In the genomic region with DNA sequence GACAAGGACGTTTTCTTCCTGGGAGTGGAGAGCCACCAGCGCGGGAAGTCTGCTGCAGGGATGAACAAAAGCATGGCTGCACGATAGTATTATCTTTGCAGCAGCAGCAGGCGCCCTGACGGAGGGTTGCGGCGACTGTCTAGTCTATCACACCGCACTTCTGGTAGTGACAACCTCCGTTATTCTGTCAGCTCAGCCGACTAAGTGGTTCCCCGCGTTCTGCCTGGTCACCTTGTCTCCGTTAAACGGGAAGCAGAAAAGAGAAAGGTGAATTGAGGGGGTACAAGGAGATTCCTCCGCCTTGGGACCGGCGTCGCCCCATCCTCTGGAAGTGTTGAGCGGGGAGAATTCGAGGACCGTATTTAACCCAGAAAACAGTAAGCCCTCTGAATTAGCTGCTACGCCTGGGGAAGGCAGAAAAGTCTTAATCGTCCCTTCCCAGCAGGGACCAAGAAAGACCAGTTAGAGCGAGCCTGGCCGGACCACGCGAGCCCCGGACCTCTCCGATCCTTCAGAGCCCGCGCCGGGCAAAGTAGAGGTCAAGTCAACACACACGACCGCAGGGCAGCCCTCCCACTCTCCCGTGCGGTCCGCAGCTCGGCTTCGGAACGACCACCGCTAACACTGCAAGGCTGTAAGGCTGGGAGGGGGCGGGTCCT, we compare ENCODE assay signal across 1 cellular context.
TF ChIP-seq lines count a peak whose summit lies in the region.

No MANE protein-coding gene starts in this region.

TF ChIP-seq in K562, 482 proteins besides CTCF, POLR2A, EP300 and RAD21 (continued from another document and continues in another):
- TF ChIP-seq, protein P1, sequence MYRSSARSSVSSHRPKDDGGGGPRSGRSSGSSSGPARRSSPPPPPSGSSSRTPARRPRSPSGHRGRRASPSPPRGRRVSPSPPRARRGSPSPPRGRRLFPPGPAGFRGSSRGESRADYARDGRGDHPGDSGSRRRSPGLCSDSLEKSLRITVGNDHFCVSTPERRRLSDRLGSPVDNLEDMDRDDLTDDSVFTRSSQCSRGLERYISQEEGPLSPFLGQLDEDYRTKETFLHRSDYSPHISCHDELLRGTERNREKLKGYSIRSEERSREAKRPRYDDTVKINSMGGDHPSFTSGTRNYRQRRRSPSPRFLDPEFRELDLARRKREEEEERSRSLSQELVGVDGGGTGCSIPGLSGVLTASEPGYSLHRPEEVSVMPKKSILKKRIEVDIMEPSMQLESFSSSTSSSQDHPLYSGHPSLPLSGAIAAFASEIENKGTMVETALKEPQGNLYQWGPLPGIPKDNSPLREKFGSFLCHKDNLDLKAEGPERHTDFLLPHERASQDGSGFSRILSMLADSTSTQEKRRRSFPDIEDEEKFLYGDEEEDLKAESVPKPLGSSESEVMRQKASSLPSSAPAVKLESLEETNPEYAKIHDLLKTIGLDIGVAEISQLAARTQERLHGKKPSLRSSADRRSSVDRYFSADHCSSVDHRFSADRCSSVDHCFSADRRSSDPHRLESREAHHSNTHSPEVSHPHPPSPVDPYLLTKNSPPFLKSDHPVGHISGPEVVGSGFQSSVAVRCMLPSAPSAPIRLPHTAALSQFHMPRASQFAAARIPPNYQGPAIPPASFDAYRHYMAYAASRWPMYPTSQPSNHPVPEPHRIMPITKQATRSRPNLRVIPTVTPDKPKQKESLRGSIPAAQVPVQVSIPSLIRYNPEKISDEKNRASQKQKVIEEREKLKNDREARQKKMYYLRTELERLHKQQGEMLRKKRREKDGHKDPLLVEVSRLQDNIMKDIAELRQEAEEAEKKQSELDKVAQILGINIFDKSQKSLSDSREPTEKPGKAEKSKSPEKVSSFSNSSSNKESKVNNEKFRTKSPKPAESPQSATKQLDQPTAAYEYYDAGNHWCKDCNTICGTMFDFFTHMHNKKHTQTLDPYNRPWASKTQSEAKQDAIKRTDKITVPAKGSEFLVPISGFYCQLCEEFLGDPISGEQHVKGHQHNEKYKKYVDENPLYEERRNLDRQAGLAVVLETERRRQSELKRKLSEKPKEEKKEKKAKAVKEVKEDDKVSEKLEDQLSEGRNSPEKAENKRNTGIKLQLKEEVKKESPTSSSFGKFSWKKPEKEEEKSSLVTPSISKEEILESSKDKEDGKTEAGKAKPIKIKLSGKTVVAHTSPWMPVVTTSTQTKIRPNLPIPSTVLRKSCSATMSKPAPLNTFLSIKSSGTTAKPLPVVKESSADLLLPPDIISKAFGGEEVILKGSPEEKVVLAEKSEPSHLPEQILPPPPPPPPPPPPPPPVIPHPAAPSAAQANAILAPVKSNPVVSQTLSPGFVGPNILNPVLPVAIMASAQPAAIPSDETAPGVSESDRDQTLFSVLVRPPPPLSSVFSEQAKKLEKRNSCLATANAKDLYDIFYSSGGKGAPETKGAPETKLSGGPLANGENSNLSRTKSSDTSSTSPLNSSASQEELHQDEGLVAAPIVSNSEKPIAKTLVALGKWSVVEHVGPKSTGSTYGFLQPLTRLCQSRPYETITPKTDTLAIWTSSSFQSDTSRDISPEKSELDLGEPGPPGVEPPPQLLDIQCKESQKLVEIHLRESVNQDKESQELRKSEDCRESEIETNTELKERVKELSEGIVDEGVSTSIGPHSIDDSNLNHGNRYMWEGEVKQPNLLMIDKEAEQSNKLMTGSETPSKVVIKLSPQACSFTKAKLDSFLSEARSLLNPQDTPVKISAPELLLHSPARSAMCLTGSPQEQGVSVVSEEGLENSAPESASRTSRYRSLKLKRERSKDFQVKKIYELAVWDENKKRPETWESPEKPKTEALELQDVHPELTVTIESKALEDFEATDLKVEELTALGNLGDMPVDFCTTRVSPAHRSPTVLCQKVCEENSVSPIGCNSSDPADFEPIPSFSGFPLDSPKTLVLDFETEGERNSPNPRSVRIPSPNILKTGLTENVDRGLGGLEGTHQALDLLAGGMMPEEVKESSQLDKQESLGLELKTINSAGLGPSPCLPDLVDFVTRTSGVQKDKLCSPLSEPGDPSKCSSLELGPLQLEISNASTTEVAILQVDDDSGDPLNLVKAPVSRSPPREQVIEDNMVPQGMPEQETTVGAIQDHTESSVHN (IDR thresholded peaks at IDR 0.05; ENCODE audit: borderline replicate concordance in 1 of 2, low read depth in 1 of 2): no peak
- TF ChIP-seq ZNF583 (CRISPR knock-in tag; IDR thresholded peaks at IDR 0.05) (no peak), PBX2 (CRISPR knock-in tag; IDR thresholded peaks at IDR 0.05; ENCODE audit: low read depth) (no peak), PBX2 (tag; conservative IDR thresholded peaks at IDR 0.05; ENCODE audit: low read depth) (no peak), CBFA2T3 (IDR thresholded peaks at IDR 0.05) (peak; percentile 95), RAD51 (IDR thresholded peaks at IDR 0.05; ENCODE audit: borderline replicate concordance, low read depth) (no peak), HOXB6 (CRISPR knock-in tag; IDR thresholded peaks at IDR 0.05; ENCODE audit: borderline replicate concordance) (no peak), FOXK2 (conservative IDR thresholded peaks at IDR 0.05 in 1 of 2, IDR thresholded peaks at IDR 0.05 in 1 of 2; ENCODE audit: low read depth in 2 of 2) (no peak), FOSL1 (tag; conservative IDR thresholded peaks at IDR 0.05) (no peak), PHF20 (IDR thresholded peaks at IDR 0.05; ENCODE audit: partially characterized antibody) (no peak), TFAM (CRISPR knock-in tag; conservative IDR thresholded peaks at IDR 0.05) (no peak), ZKSCAN8 (CRISPR knock-in tag; IDR thresholded peaks at IDR 0.05) (no peak), MIER1 (IDR thresholded peaks at IDR 0.05; ENCODE audit: low read depth) (no peak), PCBP1 (IDR thresholded peaks at IDR 0.05; ENCODE audit: low read depth, low read length, poor library complexity, severe bottlenecking) (no peak), SAFB (IDR thresholded peaks at IDR 0.05; ENCODE audit: borderline replicate concordance, low read depth, low read length) (no peak), RBBP5 (IDR thresholded peaks at IDR 0.05; ENCODE audit: borderline replicate concordance, insufficient read depth, low read length, poor library complexity, severe bottlenecking) (peak; percentile 17), MAFK (IDR thresholded peaks at IDR 0.05; ENCODE audit: low read length) (no peak), RB1 (IDR thresholded peaks at IDR 0.05; ENCODE audit: low read depth) (peak; percentile 57; the same call in 1 of the 2 replicates), PCBP2 (IDR thresholded peaks at IDR 0.05; ENCODE audit: low read depth, low read length, poor library complexity, severe bottlenecking) (no peak), PHB2 (IDR thresholded peaks at IDR 0.05; ENCODE audit: low read depth) (peak; percentile 58; the same call in 1 of the 2 replicates), CEBPZ (IDR thresholded peaks at IDR 0.05; ENCODE audit: borderline replicate concordance, low read depth, low read length) (no peak), BRD4 (IDR thresholded peaks at IDR 0.05) (no peak), ZC3H8 (IDR thresholded peaks at IDR 0.05) (no peak), ZNF165 (CRISPR knock-in tag; IDR thresholded peaks at IDR 0.05; ENCODE audit: borderline replicate concordance) (no peak), KLF10 (CRISPR knock-in tag; IDR thresholded peaks at IDR 0.05) (no peak), NFE2L1 (tag; IDR thresholded peaks at IDR 0.05; ENCODE audit: borderline replicate concordance, low read depth) (no peak), FOXM1 (IDR thresholded peaks at IDR 0.05; ENCODE audit: low read depth) (peak; percentile 63; the same call in 1 of the 2 replicates), FOXM1 (CRISPR knock-in tag; IDR thresholded peaks at IDR 0.05; ENCODE audit: low read depth) (no peak), CEBPB (tag; IDR thresholded peaks at IDR 0.05) (no peak), ZNF445 (CRISPR knock-in tag; IDR thresholded peaks at IDR 0.05; ENCODE audit: low read depth) (no peak), TAF7 (tag; IDR thresholded peaks at IDR 0.05) (no peak), ZNF121 (CRISPR knock-in tag; conservative IDR thresholded peaks at IDR 0.05) (no peak), L3MBTL2 (IDR thresholded peaks at IDR 0.05) (peak; percentile 45; the same call in 1 of the 2 replicates), GTF2E2 (tag; IDR thresholded peaks at IDR 0.05) (no peak), SMARCC2 (IDR thresholded peaks at IDR 0.05; ENCODE audit: low read depth) (peak; percentile 66; the same call in 1 of the 2 replicates), GABPA (tag; conservative IDR thresholded peaks at IDR 0.05; ENCODE audit: low read depth) (no peak), SIN3B (IDR thresholded peaks at IDR 0.05; ENCODE audit: low read depth) (no peak), KAT7 (CRISPR knock-in tag; IDR thresholded peaks at IDR 0.05; ENCODE audit: borderline replicate concordance) (no peak), HCFC1 (IDR thresholded peaks at IDR 0.05; ENCODE audit: low read depth, low read length) (no peak), MAX (CRISPR knock-in tag; IDR thresholded peaks at IDR 0.05) (peak; percentile 66), ZNF316 (IDR thresholded peaks at IDR 0.05) (peak; percentile 31), BRF1 (IDR thresholded peaks at IDR 0.05; ENCODE audit: borderline replicate concordance, extremely low read depth, insufficient read length) (no peak), ZNF263 (CRISPR knock-in tag; IDR thresholded peaks at IDR 0.05; ENCODE audit: borderline replicate concordance) (no peak), TAF1 (IDR thresholded peaks at IDR 0.05; ENCODE audit: control insufficient read depth, extremely low read depth, insufficient read depth, low read length, severe bottlenecking) (peak; percentile 20)
- TF ChIP-seq, protein P2, sequence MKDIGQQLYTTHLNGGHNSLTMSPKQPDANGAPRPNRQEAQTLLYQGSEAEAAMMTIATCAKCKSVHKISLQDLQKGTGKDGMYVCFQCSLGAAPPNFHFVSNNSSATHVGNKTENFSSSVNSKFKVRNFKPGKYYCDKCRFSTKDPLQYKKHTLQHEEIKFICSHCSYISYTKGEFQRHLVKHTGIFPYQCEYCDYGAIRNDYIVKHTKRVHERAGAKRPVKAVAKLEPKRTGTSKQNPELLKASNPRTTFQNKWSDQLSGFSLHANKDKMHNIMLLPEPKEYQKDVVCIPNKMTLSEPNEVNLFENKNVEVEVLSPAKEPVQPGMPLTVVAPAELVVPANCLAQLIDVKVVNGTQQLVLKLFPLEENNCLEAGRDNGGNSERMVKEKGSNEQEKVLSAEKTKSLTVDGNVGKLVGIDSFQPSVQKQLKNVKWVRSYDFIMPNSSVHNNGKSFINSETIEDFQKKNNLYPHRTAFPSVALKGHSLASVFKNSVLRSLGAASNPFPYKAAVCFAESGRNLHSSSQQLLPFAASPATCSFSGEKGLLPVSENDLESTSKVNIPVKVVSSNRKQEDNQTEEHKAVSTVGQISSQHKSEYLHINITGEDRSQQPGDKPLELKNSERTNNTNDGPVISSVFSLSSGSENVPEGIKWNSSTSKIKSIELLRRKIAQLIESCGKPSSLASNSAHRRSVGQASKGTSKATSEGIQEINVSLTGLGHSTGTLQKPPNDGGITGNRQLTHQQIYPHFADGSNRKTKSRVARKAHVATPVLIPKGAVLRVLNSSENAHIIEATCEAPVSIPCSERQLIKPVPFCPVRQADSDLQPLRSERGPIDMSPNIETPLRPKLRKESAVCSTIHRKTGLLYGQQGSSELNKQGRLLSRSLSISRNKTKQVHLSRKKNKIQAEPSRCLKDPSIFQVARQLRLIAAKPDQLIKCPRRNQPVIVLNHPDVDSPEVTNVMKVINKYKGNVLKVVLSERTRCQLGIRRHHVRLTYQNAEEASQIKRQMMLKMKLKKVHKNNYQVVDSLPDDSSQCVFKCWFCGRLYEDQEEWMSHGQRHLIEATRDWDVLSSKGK (CRISPR knock-in tag; IDR thresholded peaks at IDR 0.05): no peak
